Comparison of ENCODE assay signal across 1 cellular context in the genomic region with DNA sequence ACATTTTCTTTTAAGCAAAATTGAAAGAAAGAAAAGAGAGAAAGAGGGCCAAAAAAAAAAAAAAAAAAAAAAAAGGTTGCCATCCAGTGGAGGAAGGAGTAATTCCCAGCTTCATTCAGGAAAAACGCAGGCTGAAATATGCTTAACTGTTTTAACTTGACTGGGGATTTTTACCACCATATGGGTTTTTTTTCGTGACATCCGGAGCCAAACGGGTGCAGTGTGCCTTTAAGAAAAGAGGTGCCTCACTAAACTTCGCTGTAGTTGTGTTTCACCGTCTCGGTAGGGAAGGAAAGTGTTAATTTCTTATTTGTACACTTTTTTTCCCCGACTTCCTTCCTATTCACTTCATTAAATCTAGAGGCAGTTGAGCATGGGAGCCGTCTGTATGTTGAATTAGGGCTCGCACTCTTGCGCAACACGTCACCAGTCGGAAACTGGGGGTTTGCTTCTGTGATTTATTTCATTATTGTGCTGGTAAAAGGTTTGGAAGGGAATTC.
TF ChIP-seq lines count a peak whose summit lies in the region.

No MANE protein-coding gene starts in this region.

TF ChIP-seq in GM12878, 131 proteins besides CTCF, POLR2A, EP300 and RAD21 (continued from another document):
- TF ChIP-seq PAX8 (IDR thresholded peaks at IDR 0.05) (no peak), ZBED1 (IDR thresholded peaks at IDR 0.05; ENCODE audit: borderline replicate concordance) (no peak), BACH1 (IDR thresholded peaks at IDR 0.05; ENCODE audit: borderline replicate concordance) (no peak), HDAC2 (IDR thresholded peaks at IDR 0.05) (no peak), SUZ12 (IDR thresholded peaks at IDR 0.05; ENCODE audit: unreplicated experiment) (no peak), ZNF207 (IDR thresholded peaks at IDR 0.05; ENCODE audit: borderline replicate concordance) (no peak), ZNF622 (IDR thresholded peaks at IDR 0.05) (no peak), YY1 (IDR thresholded peaks at IDR 0.05; ENCODE audit: low read depth, low read length) (no peak), CBX5 (IDR thresholded peaks at IDR 0.05; ENCODE audit: low read depth) (no peak), MTA2 (IDR thresholded peaks at IDR 0.05; ENCODE audit: low read depth) (no peak), ESRRA (IDR thresholded peaks at IDR 0.05; ENCODE audit: low read length) (no peak), CREM (IDR thresholded peaks at IDR 0.05; ENCODE audit: low read depth) (no peak; the same call in 1 of the 2 replicates), CHD2 (IDR thresholded peaks at IDR 0.05; ENCODE audit: borderline replicate concordance, low read depth, low read length) (no peak)
- TF ChIP-seq, protein P1, sequence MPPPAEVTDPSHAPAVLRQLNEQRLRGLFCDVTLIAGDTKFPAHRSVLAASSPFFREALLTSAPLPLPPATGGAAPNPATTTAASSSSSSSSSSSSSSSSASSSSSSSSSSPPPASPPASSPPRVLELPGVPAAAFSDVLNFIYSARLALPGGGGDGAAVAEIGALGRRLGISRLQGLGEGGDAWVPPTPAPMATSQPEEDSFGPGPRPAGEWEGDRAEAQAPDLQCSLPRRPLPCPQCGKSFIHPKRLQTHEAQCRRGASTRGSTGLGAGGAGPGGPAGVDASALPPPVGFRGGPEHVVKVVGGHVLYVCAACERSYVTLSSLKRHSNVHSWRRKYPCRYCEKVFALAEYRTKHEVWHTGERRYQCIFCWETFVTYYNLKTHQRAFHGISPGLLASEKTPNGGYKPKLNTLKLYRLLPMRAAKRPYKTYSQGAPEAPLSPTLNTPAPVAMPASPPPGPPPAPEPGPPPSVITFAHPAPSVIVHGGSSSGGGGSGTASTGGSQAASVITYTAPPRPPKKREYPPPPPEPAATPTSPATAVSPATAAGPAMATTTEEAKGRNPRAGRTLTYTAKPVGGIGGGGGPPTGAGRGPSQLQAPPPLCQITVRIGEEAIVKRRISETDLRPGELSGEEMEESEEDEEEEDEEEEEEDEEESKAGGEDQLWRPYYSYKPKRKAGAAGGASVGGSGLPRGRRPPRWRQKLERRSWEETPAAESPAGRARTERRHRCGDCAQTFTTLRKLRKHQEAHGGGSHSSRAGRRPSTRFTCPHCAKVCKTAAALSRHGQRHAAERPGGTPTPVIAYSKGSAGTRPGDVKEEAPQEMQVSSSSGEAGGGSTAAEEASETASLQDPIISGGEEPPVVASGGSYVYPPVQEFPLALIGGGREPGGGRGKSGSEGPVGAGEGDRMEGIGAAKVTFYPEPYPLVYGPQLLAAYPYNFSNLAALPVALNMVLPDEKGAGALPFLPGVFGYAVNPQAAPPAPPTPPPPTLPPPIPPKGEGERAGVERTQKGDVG (CRISPR knock-in tag; IDR thresholded peaks at IDR 0.05): no peak
- TF ChIP-seq, protein P2, sequence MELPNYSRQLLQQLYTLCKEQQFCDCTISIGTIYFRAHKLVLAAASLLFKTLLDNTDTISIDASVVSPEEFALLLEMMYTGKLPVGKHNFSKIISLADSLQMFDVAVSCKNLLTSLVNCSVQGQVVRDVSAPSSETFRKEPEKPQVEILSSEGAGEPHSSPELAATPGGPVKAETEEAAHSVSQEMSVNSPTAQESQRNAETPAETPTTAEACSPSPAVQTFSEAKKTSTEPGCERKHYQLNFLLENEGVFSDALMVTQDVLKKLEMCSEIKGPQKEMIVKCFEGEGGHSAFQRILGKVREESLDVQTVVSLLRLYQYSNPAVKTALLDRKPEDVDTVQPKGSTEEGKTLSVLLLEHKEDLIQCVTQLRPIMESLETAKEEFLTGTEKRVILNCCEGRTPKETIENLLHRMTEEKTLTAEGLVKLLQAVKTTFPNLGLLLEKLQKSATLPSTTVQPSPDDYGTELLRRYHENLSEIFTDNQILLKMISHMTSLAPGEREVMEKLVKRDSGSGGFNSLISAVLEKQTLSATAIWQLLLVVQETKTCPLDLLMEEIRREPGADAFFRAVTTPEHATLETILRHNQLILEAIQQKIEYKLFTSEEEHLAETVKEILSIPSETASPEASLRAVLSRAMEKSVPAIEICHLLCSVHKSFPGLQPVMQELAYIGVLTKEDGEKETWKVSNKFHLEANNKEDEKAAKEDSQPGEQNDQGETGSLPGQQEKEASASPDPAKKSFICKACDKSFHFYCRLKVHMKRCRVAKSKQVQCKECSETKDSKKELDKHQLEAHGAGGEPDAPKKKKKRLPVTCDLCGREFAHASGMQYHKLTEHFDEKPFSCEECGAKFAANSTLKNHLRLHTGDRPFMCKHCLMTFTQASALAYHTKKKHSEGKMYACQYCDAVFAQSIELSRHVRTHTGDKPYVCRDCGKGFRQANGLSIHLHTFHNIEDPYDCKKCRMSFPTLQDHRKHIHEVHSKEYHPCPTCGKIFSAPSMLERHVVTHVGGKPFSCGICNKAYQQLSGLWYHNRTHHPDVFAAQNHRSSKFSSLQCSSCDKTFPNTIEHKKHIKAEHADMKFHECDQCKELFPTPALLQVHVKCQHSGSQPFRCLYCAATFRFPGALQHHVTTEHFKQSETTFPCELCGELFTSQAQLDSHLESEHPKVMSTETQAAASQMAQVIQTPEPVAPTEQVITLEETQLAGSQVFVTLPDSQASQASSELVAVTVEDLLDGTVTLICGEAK (IDR thresholded peaks at IDR 0.05; ENCODE audit: borderline replicate concordance): no peak; the same call in 1 of the 2 replicates
- TF ChIP-seq, protein P3, sequence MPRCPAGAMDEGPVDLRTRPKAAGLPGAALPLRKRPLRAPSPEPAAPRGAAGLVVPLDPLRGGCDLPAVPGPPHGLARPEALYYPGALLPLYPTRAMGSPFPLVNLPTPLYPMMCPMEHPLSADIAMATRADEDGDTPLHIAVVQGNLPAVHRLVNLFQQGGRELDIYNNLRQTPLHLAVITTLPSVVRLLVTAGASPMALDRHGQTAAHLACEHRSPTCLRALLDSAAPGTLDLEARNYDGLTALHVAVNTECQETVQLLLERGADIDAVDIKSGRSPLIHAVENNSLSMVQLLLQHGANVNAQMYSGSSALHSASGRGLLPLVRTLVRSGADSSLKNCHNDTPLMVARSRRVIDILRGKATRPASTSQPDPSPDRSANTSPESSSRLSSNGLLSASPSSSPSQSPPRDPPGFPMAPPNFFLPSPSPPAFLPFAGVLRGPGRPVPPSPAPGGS (IDR thresholded peaks at IDR 0.05; ENCODE audit: borderline replicate concordance, insufficient read depth, low read depth, low read length, poor library complexity, severe bottlenecking): no peak
- TF ChIP-seq, protein P4, sequence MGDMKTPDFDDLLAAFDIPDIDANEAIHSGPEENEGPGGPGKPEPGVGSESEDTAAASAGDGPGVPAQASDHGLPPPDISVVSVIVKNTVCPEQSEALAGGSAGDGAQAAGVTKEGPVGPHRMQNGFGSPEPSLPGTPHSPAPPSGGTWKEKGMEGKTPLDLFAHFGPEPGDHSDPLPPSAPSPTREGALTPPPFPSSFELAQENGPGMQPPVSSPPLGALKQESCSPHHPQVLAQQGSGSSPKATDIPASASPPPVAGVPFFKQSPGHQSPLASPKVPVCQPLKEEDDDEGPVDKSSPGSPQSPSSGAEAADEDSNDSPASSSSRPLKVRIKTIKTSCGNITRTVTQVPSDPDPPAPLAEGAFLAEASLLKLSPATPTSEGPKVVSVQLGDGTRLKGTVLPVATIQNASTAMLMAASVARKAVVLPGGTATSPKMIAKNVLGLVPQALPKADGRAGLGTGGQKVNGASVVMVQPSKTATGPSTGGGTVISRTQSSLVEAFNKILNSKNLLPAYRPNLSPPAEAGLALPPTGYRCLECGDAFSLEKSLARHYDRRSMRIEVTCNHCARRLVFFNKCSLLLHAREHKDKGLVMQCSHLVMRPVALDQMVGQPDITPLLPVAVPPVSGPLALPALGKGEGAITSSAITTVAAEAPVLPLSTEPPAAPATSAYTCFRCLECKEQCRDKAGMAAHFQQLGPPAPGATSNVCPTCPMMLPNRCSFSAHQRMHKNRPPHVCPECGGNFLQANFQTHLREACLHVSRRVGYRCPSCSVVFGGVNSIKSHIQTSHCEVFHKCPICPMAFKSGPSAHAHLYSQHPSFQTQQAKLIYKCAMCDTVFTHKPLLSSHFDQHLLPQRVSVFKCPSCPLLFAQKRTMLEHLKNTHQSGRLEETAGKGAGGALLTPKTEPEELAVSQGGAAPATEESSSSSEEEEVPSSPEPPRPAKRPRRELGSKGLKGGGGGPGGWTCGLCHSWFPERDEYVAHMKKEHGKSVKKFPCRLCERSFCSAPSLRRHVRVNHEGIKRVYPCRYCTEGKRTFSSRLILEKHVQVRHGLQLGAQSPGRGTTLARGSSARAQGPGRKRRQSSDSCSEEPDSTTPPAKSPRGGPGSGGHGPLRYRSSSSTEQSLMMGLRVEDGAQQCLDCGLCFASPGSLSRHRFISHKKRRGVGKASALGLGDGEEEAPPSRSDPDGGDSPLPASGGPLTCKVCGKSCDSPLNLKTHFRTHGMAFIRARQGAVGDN (IDR thresholded peaks at IDR 0.05): no peak
- TF ChIP-seq, protein P5, sequence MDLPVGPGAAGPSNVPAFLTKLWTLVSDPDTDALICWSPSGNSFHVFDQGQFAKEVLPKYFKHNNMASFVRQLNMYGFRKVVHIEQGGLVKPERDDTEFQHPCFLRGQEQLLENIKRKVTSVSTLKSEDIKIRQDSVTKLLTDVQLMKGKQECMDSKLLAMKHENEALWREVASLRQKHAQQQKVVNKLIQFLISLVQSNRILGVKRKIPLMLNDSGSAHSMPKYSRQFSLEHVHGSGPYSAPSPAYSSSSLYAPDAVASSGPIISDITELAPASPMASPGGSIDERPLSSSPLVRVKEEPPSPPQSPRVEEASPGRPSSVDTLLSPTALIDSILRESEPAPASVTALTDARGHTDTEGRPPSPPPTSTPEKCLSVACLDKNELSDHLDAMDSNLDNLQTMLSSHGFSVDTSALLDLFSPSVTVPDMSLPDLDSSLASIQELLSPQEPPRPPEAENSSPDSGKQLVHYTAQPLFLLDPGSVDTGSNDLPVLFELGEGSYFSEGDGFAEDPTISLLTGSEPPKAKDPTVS (IDR thresholded peaks at IDR 0.05; ENCODE audit: low read depth, low read length): no peak
- TF ChIP-seq, protein P6, sequence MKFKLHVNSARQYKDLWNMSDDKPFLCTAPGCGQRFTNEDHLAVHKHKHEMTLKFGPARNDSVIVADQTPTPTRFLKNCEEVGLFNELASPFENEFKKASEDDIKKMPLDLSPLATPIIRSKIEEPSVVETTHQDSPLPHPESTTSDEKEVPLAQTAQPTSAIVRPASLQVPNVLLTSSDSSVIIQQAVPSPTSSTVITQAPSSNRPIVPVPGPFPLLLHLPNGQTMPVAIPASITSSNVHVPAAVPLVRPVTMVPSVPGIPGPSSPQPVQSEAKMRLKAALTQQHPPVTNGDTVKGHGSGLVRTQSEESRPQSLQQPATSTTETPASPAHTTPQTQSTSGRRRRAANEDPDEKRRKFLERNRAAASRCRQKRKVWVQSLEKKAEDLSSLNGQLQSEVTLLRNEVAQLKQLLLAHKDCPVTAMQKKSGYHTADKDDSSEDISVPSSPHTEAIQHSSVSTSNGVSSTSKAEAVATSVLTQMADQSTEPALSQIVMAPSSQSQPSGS (IDR thresholded peaks at IDR 0.05; ENCODE audit: low read length): no peak
- TF ChIP-seq, protein P7, sequence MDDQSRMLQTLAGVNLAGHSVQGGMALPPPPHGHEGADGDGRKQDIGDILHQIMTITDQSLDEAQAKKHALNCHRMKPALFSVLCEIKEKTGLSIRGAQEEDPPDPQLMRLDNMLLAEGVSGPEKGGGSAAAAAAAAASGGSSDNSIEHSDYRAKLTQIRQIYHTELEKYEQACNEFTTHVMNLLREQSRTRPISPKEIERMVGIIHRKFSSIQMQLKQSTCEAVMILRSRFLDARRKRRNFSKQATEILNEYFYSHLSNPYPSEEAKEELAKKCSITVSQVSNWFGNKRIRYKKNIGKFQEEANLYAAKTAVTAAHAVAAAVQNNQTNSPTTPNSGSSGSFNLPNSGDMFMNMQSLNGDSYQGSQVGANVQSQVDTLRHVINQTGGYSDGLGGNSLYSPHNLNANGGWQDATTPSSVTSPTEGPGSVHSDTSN (IDR thresholded peaks at IDR 0.05; ENCODE audit: insufficient replicate concordance, low read depth, low read length): no peak
